1 cellular context compared by ENCODE assay signal in the genomic region with DNA sequence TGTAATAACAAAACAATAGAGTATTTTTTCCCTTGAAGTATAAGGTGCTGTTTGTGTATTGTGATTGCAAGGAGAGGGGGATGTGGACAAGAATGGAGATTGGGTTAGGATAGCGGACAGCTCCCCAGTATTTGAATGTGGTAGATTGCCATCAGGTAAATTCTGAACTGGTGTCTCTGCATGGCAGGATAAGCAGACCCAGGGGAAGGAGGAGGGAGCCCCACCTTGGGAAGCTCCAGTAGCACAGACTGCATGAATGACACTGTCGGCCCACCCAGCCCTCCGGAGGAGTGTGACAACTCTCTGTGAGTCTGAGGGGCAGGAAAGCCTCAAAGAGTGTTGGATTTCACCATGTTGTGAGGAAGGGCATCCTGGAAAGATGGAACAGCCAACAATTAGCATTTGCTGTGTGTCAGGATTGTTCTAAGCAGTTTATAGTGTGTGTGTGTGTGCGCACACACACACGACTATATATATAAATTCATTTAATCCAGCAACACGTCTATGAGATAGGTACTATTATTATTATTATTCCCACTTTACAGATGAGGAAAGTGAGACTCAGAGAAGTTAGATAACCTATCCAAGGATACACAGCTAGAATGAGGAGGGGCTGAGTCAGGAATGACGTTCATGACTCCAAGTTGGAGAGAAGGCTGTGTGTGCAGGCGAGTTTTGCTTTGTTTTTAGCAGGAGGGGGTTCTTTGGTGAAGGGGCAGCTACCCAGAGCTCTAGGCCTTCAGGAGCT.
TF ChIP-seq lines count a peak whose summit lies in the region.

No MANE protein-coding gene starts in this region.

TF ChIP-seq in K562, 482 proteins besides CTCF, POLR2A, EP300 and RAD21 (continued from another document and continues in another):
- no peak for TF ChIP-seq RREB1 (CRISPR knock-in tag; IDR thresholded peaks at IDR 0.05)
- TF ChIP-seq, protein P1, sequence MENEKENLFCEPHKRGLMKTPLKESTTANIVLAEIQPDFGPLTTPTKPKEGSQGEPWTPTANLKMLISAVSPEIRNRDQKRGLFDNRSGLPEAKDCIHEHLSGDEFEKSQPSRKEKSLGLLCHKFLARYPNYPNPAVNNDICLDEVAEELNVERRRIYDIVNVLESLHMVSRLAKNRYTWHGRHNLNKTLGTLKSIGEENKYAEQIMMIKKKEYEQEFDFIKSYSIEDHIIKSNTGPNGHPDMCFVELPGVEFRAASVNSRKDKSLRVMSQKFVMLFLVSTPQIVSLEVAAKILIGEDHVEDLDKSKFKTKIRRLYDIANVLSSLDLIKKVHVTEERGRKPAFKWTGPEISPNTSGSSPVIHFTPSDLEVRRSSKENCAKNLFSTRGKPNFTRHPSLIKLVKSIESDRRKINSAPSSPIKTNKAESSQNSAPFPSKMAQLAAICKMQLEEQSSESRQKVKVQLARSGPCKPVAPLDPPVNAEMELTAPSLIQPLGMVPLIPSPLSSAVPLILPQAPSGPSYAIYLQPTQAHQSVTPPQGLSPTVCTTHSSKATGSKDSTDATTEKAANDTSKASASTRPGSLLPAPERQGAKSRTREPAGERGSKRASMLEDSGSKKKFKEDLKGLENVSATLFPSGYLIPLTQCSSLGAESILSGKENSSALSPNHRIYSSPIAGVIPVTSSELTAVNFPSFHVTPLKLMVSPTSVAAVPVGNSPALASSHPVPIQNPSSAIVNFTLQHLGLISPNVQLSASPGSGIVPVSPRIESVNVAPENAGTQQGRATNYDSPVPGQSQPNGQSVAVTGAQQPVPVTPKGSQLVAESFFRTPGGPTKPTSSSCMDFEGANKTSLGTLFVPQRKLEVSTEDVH (IDR thresholded peaks at IDR 0.05; ENCODE audit: low read depth, partially characterized antibody): no peak
- TF ChIP-seq CTBP1 (IDR thresholded peaks at IDR 0.05; ENCODE audit: borderline replicate concordance): peak; percentile 29; the same call in 1 of the 2 replicates
- TF ChIP-seq SUPT5H (IDR thresholded peaks at IDR 0.05): no peak
- no peak for TF ChIP-seq ZNF384 (IDR thresholded peaks at IDR 0.05; ENCODE audit: low read depth, low read length)
- peak in 1 of 2 experiments; percentile 34; a peak in 1 of 4 replicates for TF ChIP-seq HDAC1 (IDR thresholded peaks at IDR 0.05)
- TF ChIP-seq ZNF12 (CRISPR knock-in tag; IDR thresholded peaks at IDR 0.05): no peak
- TF ChIP-seq TAL1 (IDR thresholded peaks at IDR 0.05): peak; percentile 66
- TF ChIP-seq ASH1L (IDR thresholded peaks at IDR 0.05; ENCODE audit: borderline replicate concordance, low read depth, partially characterized antibody): no peak
- TF ChIP-seq, protein P2, sequence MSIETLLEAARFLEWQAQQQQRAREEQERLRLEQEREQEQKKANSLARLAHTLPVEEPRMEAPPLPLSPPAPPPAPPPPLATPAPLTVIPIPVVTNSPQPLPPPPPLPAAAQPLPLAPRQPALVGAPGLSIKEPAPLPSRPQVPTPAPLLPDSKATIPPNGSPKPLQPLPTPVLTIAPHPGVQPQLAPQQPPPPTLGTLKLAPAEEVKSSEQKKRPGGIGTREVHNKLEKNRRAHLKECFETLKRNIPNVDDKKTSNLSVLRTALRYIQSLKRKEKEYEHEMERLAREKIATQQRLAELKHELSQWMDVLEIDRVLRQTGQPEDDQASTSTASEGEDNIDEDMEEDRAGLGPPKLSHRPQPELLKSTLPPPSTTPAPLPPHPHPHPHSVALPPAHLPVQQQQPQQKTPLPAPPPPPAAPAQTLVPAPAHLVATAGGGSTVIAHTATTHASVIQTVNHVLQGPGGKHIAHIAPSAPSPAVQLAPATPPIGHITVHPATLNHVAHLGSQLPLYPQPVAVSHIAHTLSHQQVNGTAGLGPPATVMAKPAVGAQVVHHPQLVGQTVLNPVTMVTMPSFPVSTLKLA (conservative IDR thresholded peaks at IDR 0.05): 0 out of 4 replicates have a peak, but pooled peaks of 1 of the 2 experiments have one; percentile 23
- 0 out of 2 replicates have a peak, but pooled peaks have one; percentile 11 for TF ChIP-seq MYNN (IDR thresholded peaks at IDR 0.05)
- no peak for TF ChIP-seq MYNN (CRISPR knock-in tag; IDR thresholded peaks at IDR 0.05)
- TF ChIP-seq CBX3 (IDR thresholded peaks at IDR 0.05; ENCODE audit: borderline replicate concordance in 1 of 2, low read length in 2 of 2): no peak
- TF ChIP-seq ARID1B (IDR thresholded peaks at IDR 0.05): peak; percentile 83
- TF ChIP-seq SMAD2 (IDR thresholded peaks at IDR 0.05; ENCODE audit: low read depth, low read length): no peak
- peak in 1 of 2 experiments; percentile 55; a peak in 1 of 4 replicates for TF ChIP-seq TBL1XR1 (IDR thresholded peaks at IDR 0.05; ENCODE audit: low read length in 2 of 2)
- 0 out of 2 replicates have a peak, but pooled peaks have one; percentile 14 for TF ChIP-seq MXI1 (IDR thresholded peaks at IDR 0.05; ENCODE audit: low read depth, low read length)
- TF ChIP-seq, protein P3, sequence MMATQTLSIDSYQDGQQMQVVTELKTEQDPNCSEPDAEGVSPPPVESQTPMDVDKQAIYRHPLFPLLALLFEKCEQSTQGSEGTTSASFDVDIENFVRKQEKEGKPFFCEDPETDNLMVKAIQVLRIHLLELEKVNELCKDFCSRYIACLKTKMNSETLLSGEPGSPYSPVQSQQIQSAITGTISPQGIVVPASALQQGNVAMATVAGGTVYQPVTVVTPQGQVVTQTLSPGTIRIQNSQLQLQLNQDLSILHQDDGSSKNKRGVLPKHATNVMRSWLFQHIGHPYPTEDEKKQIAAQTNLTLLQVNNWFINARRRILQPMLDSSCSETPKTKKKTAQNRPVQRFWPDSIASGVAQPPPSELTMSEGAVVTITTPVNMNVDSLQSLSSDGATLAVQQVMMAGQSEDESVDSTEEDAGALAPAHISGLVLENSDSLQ (IDR thresholded peaks at IDR 0.05): peak; percentile 56
- no peak for TF ChIP-seq ESRRA (IDR thresholded peaks at IDR 0.05; ENCODE audit: borderline replicate concordance, low read depth)
- TF ChIP-seq SRSF9 (IDR thresholded peaks at IDR 0.05; ENCODE audit: borderline replicate concordance, low read depth, low read length): no peak
- no peak for TF ChIP-seq PHF21A (IDR thresholded peaks at IDR 0.05; ENCODE audit: borderline replicate concordance, low read depth)
- TF ChIP-seq MLLT1 (IDR thresholded peaks at IDR 0.05): 0 out of 4 replicates have a peak, but pooled peaks of 1 of the 2 experiments have one; percentile 25
- TF ChIP-seq, protein P4, sequence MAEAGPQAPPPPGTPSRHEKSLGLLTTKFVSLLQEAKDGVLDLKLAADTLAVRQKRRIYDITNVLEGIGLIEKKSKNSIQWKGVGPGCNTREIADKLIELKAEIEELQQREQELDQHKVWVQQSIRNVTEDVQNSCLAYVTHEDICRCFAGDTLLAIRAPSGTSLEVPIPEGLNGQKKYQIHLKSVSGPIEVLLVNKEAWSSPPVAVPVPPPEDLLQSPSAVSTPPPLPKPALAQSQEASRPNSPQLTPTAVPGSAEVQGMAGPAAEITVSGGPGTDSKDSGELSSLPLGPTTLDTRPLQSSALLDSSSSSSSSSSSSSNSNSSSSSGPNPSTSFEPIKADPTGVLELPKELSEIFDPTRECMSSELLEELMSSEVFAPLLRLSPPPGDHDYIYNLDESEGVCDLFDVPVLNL (CRISPR knock-in tag; IDR thresholded peaks at IDR 0.05; ENCODE audit: low read depth): no peak
- TF ChIP-seq ZNF507 (tag; conservative IDR thresholded peaks at IDR 0.05): no peak
- peak; percentile 66 for TF ChIP-seq GATA2 (CRISPR knock-in tag; IDR thresholded peaks at IDR 0.05)
- TF ChIP-seq, protein P5, sequence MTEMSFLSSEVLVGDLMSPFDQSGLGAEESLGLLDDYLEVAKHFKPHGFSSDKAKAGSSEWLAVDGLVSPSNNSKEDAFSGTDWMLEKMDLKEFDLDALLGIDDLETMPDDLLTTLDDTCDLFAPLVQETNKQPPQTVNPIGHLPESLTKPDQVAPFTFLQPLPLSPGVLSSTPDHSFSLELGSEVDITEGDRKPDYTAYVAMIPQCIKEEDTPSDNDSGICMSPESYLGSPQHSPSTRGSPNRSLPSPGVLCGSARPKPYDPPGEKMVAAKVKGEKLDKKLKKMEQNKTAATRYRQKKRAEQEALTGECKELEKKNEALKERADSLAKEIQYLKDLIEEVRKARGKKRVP (CRISPR knock-in tag; IDR thresholded peaks at IDR 0.05): no peak
- no peak for TF ChIP-seq SIN3A (IDR thresholded peaks at IDR 0.05; ENCODE audit: borderline replicate concordance in 2 of 2, control insufficient read depth in 1 of 2, low read depth in 2 of 2, low read length in 2 of 2)
- TF ChIP-seq TRIM24 (IDR thresholded peaks at IDR 0.05): 0 out of 4 replicates have a peak, but pooled peaks of 1 of the 2 experiments have one; percentile 10
- peak; percentile 60 for TF ChIP-seq SMARCE1 (IDR thresholded peaks at IDR 0.05)
- TF ChIP-seq HNRNPH1 (optimal IDR thresholded peaks at IDR 0.05; ENCODE audit: low read depth, low read length): no peak
- no peak for TF ChIP-seq ELF2 (CRISPR knock-in tag; IDR thresholded peaks at IDR 0.05)
- TF ChIP-seq RCOR1 (IDR thresholded peaks at IDR 0.05; ENCODE audit: borderline replicate concordance in 1 of 2, low read depth in 2 of 2, low read length in 2 of 2): peak in 1 of 2 experiments; percentile 57; a peak in 1 of 4 replicates
- TF ChIP-seq ZNF280B (CRISPR knock-in tag; IDR thresholded peaks at IDR 0.05): no peak
- TF ChIP-seq ZNF282 (CRISPR knock-in tag; IDR thresholded peaks at IDR 0.05): no peak
- TF ChIP-seq, protein P6, sequence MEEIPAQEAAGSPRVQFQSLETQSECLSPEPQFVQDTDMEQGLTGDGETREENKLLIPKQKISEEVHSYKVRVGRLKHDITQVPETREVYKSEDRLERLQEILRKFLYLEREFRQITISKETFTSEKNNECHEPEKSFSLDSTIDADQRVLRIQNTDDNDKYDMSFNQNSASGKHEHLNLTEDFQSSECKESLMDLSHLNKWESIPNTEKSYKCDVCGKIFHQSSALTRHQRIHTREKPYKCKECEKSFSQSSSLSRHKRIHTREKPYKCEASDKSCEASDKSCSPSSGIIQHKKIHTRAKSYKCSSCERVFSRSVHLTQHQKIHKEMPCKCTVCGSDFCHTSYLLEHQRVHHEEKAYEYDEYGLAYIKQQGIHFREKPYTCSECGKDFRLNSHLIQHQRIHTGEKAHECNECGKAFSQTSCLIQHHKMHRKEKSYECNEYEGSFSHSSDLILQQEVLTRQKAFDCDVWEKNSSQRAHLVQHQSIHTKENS (CRISPR knock-in tag; IDR thresholded peaks at IDR 0.05): no peak
- TF ChIP-seq NFIX (CRISPR knock-in tag; IDR thresholded peaks at IDR 0.05; ENCODE audit: low read depth): no peak
- no peak for TF ChIP-seq MEF2A (IDR thresholded peaks at IDR 0.05; ENCODE audit: control insufficient read depth, low read depth, low read length)
- TF ChIP-seq ATF1 (CRISPR knock-in tag; IDR thresholded peaks at IDR 0.05): no peak
- no peak for TF ChIP-seq ATF1 (tag; IDR thresholded peaks at IDR 0.05)
